1 cellular context compared by ENCODE assay signal in genomic region chr3:10166213-10166604, GRCh38.
TF ChIP-seq lines count a peak whose summit lies in the region.

No MANE protein-coding gene starts in this region.

TF ChIP-seq in SK-N-SH treated with all-trans-retinoic acid at 6 μM for 48 hours, 23 proteins besides CTCF, POLR2A, EP300 and RAD21 (continued from another document):
- TF ChIP-seq PPARA (CRISPR knock-in tag; IDR thresholded peaks at IDR 0.05; ENCODE audit: borderline replicate concordance): no peak
- TF ChIP-seq, protein P1, sequence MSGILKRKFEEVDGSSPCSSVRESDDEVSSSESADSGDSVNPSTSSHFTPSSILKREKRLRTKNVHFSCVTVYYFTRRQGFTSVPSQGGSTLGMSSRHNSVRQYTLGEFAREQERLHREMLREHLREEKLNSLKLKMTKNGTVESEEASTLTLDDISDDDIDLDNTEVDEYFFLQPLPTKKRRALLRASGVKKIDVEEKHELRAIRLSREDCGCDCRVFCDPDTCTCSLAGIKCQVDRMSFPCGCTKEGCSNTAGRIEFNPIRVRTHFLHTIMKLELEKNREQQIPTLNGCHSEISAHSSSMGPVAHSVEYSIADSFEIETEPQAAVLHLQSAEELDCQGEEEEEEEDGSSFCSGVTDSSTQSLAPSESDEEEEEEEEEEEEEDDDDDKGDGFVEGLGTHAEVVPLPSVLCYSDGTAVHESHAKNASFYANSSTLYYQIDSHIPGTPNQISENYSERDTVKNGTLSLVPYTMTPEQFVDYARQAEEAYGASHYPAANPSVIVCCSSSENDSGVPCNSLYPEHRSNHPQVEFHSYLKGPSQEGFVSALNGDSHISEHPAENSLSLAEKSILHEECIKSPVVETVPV (CRISPR knock-in tag; IDR thresholded peaks at IDR 0.05): no peak
TF ChIP-seq in SK-N-SH treated with all-trans-retinoic acid at 6 μM for 48 hours: peak in this region for 0.
